Comparison of ENCODE assay signal across 8 cellular contexts in genomic region chr5:149114403-149115312, GRCh38. TPM values are rescaled to one million over a fixed set of nuclear protein-coding genes. Genes with fewer than 3 reads are reported as not detected.
DNase-seq lines count a peak whose midpoint lies in the region; ATAC-seq and FAIRE-seq lines count a peak whose summit lies in the region.

No MANE protein-coding gene starts in this region.

- no peak overlapping the region for H3K27ac Mint-ChIP-seq in activated naive CD8-positive, alpha-beta T cell treated with anti-CD3 and anti-CD28 coated beads, Interleukin-2, amount 10 ng/mL, durations not matched to agents 7 days and 5 days

- H3K4me1 Mint-ChIP-seq in activated naive CD8-positive, alpha-beta T cell treated with anti-CD3 and anti-CD28 coated beads, Interleukin-2, amount 10 ng/mL, durations not matched to agents 7 days and 5 days = no peaks in the 10 kb centered on the region

- ATAC-seq in GM19438 (IDR thresholded peaks at IDR 0.05; ENCODE audit: low read depth, unreplicated experiment) = peak; percentile 72
- peak; percentile 63 for ATAC-seq in activated naive CD8-positive, alpha-beta T cell treated with anti-CD3 and anti-CD28 coated beads, Interleukin-2, amount 10 ng/mL, durations not matched to agents 7 days and 5 days (ENCODE audit: low read depth)
- peak; percentile 96 to 98 for ATAC-seq in left cardiac atrium
- ATAC-seq in GM19328 (IDR thresholded peaks at IDR 0.05; ENCODE audit: unreplicated experiment) = no peak

- H3K4me3 Mint-ChIP-seq in activated naive CD8-positive, alpha-beta T cell treated with anti-CD3 and anti-CD28 coated beads, Interleukin-2, amount 10 ng/mL, durations not matched to agents 7 days and 5 days = no peak overlapping the region

- POLR2A ChIA-PET in activated naive CD8-positive, alpha-beta T cell treated with anti-CD3 and anti-CD28 coated beads, Interleukin-2, amount 10 ng/mL, durations not matched to agents 7 days and 5 days (lab: Charles Lee) = no interaction called here

- no peaks in the 10 kb centered on the region for H3K36me3 Mint-ChIP-seq in activated naive CD8-positive, alpha-beta T cell treated with anti-CD3 and anti-CD28 coated beads, Interleukin-2, amount 10 ng/mL, durations not matched to agents 7 days and 5 days

- peak; percentile 58 for FAIRE-seq in RCC 7860 (lab: Jason Lieb, UNC)

- no peaks in the 10 kb centered on the region for H3K9me3 Mint-ChIP-seq in activated naive CD8-positive, alpha-beta T cell treated with anti-CD3 and anti-CD28 coated beads, Interleukin-2, amount 10 ng/mL, durations not matched to agents 7 days and 5 days

- intact Hi-C loops in left cardiac atrium (cut with DNase I) = loop anchor here (5.0 to 10.0 kb wide), 6 partner anchors 50 to 940 kb away; partner anchors contain the start of gene SH3TC2 (in 1 of the 2)

- H3K27me3 Mint-ChIP-seq in activated naive CD8-positive, alpha-beta T cell treated with anti-CD3 and anti-CD28 coated beads, Interleukin-2, amount 10 ng/mL, durations not matched to agents 7 days and 5 days = peaks cover 22% of the 10 kb centered on the region

- DNase-seq in DMS 273 treated with DMSO at 0.1 percent for 48 hours (lab: John Stamatoyannopoulos, UW) (peak; percentile 35), HT-29 (ENCODE audit: low spot score) (peak; percentile 97), RCC 7860 (ENCODE audit: low spot score) (peak; percentile 69), left cardiac atrium (peak; percentile 69), renal cortical epithelial cell (ENCODE audit: low read depth) (peak; percentile 84)
- DNase-seq in activated naive CD8-positive, alpha-beta T cell treated with anti-CD3 and anti-CD28 coated beads, Interleukin-2, amount 10 ng/mL, durations not matched to agents 7 days and 5 days = no peak

RNA-seq across cellular contexts. Expression of gene ABLIM3, which starts 26.6 kb away (rescaled TPM):
- 13.6 and 20.7 TPM in 2 replicates for total RNA-seq in HT-29 (2014; rRNA removed; shearing (Covaris generic))
- not detected for total RNA-seq in activated naive CD8-positive, alpha-beta T cell treated with anti-CD3 and anti-CD28 coated beads, Interleukin-2, amount 10 ng/mL, durations not matched to agents 7 days and 5 days
- 100 to 1,000 TPM; 106 to 129 TPM for total RNA-seq in left cardiac atrium
- 17.5 and 33.9 TPM in 2 replicates for total RNA-seq in renal cortical epithelial cell

RNA-seq across cellular contexts. Expression of gene SH3TC2, which starts 51.8 kb away (rescaled TPM):
- 18.0 and 19.9 TPM in 2 replicates for total RNA-seq in HT-29 (2014; rRNA removed; shearing (Covaris generic))
- total RNA-seq in activated naive CD8-positive, alpha-beta T cell treated with anti-CD3 and anti-CD28 coated beads, Interleukin-2, amount 10 ng/mL, durations not matched to agents 7 days and 5 days = not detected
- total RNA-seq in left cardiac atrium (10 to 100 TPM in 1 of 2 donors, 1 to 10 TPM in 1; 3.1 to 20.1 TPM), renal cortical epithelial cell (6.4 and 13.9 TPM in 2 replicates)

Comparison
In these comparisons a context has a peak if more than half of its experiments do, and no peak if none do; other contexts are left out.
1. RNA of gene ABLIM3, which starts 26.6 kb away (total RNA-seq): 106 to 129 TPM in left cardiac atrium, 17.5 to 33.9 TPM in renal cortical epithelial cell and 13.6 to 20.7 TPM in HT-29; not detected in activated naive CD8-positive, alpha-beta T cell treated with anti-CD3 and anti-CD28 coated beads, Interleukin-2, amount 10 ng/mL, durations not matched to agents 7 days and 5 days; every median in the first group is over 10 times any median in the second.